2 cellular contexts compared by ENCODE assay signal in genomic region chrY:18044990-18045389, GRCh38. TPM values are rescaled to one million over a fixed set of nuclear protein-coding genes. Genes with fewer than 3 reads are reported as not detected.
"Had no signal": no experiment of that assay in that cellular context is flagged by ENCODE, and none has a peak within 500 bp of the region (broad histone marks: within the 10 kb centered on the region; RNA-seq: fewer than 3 reads in every experiment).

No MANE protein-coding gene starts in this region.

RNA-seq across cellular contexts. Expression of gene CDY2A, which starts 19.4 kb away (rescaled TPM):
- total RNA-seq: G401, GM12878 had no signal
